ENCODE assay signal across 26 cellular contexts in the genomic region with DNA sequence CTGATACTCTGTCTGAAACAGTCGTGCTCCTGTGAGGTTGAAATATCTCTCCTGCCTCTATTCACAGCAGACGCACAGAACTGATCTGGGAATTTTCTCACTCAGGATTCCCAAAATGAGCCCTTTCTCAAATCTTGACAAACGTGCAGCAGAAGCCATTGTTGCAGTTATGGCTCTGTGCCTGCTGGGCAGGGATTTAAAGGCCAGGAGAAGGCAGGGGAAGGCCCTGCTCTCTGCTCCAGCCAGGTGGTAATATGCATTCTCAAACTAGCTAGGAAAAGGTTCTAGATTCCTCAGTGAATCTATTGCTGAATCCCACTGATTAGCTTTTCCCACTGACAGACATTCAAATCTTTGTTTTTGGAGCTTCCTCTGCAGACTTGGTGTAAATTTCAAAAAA.
"Had no signal": no experiment of that assay in that cellular context is flagged by ENCODE, and none has a peak within 500 bp of the region (broad histone marks: within the 10 kb centered on the region; RNA-seq: fewer than 3 reads in every experiment).

No MANE protein-coding gene starts in this region.

- H3K9me3 Mint-ChIP-seq: activated CD4-positive, alpha-beta T cell treated with anti-CD3 and anti-CD28 coated beads, Interleukin-2, amount 10 ng/mL, durations not matched to agents 7 days and 5 days; activated naive CD8-positive, alpha-beta T cell treated with anti-CD3 and anti-CD28 coated beads, Interleukin-2, amount 10 ng/mL, durations not matched to agents 7 days and 5 days had no signal

- H3K4me3 Mint-ChIP-seq: activated CD4-positive, alpha-beta T cell treated with anti-CD3 and anti-CD28 coated beads, Interleukin-2, amount 10 ng/mL, durations not matched to agents 7 days and 5 days; activated CD8-positive, alpha-beta T cell treated with anti-CD3 and anti-CD28 coated beads, Interleukin-2, amount 10 ng/mL, durations not matched to agents 7 days and 5 days; activated naive CD4-positive, alpha-beta T cell treated with anti-CD3 and anti-CD28 coated beads, Interleukin-2, amount 50 U/mL, for 24 hours; activated naive CD8-positive, alpha-beta T cell treated with anti-CD3 and anti-CD28 coated beads, Interleukin-2, amount 10 ng/mL, durations not matched to agents 7 days and 5 days; activated T-cell treated with anti-CD3 and anti-CD28 coated beads, Interleukin-2, amount 50 U/mL, for 24 hours had no signal

- H3K27ac Mint-ChIP-seq: activated CD4-positive, alpha-beta T cell treated with anti-CD3 and anti-CD28 coated beads, Interleukin-2, amount 10 ng/mL, durations not matched to agents 7 days and 5 days; activated CD8-positive, alpha-beta T cell treated with anti-CD3 and anti-CD28 coated beads, Interleukin-2, amount 10 ng/mL, durations not matched to agents 7 days and 5 days; activated naive CD4-positive, alpha-beta T cell treated with anti-CD3 and anti-CD28 coated beads, Interleukin-2, amount 50 U/mL, for 24 hours; activated naive CD8-positive, alpha-beta T cell treated with anti-CD3 and anti-CD28 coated beads, Interleukin-2, amount 10 ng/mL, durations not matched to agents 7 days and 5 days; activated T-cell treated with anti-CD3 and anti-CD28 coated beads, Interleukin-2, amount 50 U/mL, for 24 hours; activated T-helper 2 cell treated with anti-CD3 and anti-CD28 coated beads, Interferon-gamma antibody, Interleukin-2, Interleukin-4, amounts not matched to agents 10 μg/mL and 5 μg/mL and 100 μg/mL, durations not matched to agents 14 hours and 24 hours and 36 hours had no signal

- DNase-seq: activated CD4-positive, alpha-beta T cell treated with anti-CD3 and anti-CD28 coated beads, Interleukin-2, amount 10 ng/mL, durations not matched to agents 7 days and 5 days; activated CD4-positive, alpha-beta T cell treated with anti-CD3 and anti-CD28 coated beads, Interleukin-2, amount 50 U/mL, for 48 hours; activated CD4-positive, CD25-positive, alpha-beta regulatory T cell; activated CD8-positive, alpha-beta T cell treated with anti-CD3 and anti-CD28 coated beads, Interleukin-2, amount 10 ng/mL, durations not matched to agents 7 days and 5 days; activated gamma-delta T cell; activated naive CD4-positive, alpha-beta T cell treated with Interleukin-2 at 50 U/mL for 16 hours; activated naive CD8-positive, alpha-beta T cell treated with anti-CD3 and anti-CD28 coated beads, Interleukin-2, amount 10 ng/mL, durations not matched to agents 7 days and 5 days; activated T-cell treated with anti-CD3 and anti-CD28 coated beads, Interleukin-2, amount 50 U/mL, for 24 hours; amygdala; MM.1S; MV-4-11; NCI-H1092; NCI-H1436 treated with DMSO at 0.1 percent for 48 hours; NCI-H1694 treated with DMSO at 0.1 percent for 48 hours; NCI-H2029; NCI-H226; NCI-H446 treated with DMSO at 0.1 percent for 48 hours; NCI-H524; PC-9; SW 1271; T-helper 1 cell; T-helper 2 cell; T-helper 9 cell; WERI-Rb-1 had no signal
